11 cellular contexts compared by ENCODE assay signal in the genomic region with DNA sequence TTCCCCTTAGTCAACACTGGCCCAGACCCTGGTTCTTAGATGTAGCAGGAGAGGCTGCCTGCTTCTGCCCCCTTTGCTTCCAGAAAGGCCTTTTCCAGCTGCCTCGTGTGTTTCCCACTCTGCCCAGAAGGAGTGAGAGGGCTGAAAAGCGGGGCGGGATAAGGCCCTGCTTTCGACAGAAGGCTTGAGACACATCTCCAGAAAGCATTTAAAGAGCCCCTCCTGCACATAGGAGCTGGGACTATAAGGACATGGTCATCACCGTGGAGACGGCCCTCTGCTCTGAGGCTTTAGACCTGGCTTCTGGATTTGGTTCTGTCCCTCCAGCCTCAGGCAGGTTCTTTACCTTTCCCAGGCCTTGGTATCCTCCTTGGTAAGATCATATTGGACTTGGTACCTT. TPM values are rescaled to one million over a fixed set of nuclear protein-coding genes. Genes with fewer than 3 reads are reported as not detected.
DNase-seq lines count a peak whose midpoint lies in the region; ATAC-seq, FAIRE-seq and TF ChIP-seq lines count a peak whose summit lies in the region.
"Had no signal": no experiment of that assay in that cellular context is flagged by ENCODE, and none has a peak within 500 bp of the region (broad histone marks: within the 10 kb centered on the region; RNA-seq: fewer than 3 reads in every experiment).

No MANE protein-coding gene starts in this region.

- TF ChIP-seq RAD21 in HepG2 (CRISPR knock-in tag; IDR thresholded peaks at IDR 0.05) = no peak

- peak overlapping the region; percentile 15 for H3K27ac Mint-ChIP-seq in stimulated activated effector memory CD8-positive, alpha-beta T cell treated with anti-CD3 and anti-CD28 coated beads, Interleukin-12 subunit alpha, Interleukin-12 subunit beta, amount 100 ng/mL, for 72 hours
- H3K27ac Mint-ChIP-seq: stimulated activated memory B cell treated with anti-CD40 and anti-IgM and Interleukin-4, amounts not matched to agents 10 μg/mL and 1 μg/mL and 100 μg/mL, for 72 hours had no signal

- H3K4me1 ChIP-seq in HepG2 (ENCODE audit: insufficient read depth, low read length) = no peaks in the 10 kb centered on the region; the same call in 1 of the 2 replicates

- in situ Hi-C loops in brain microvascular endothelial cell (cut with HindIII; ENCODE audit: low pct_ligation_motif_present, low sequenced_read_pairs) (no loop called here), HepG2 (cut with HindIII; ENCODE audit: extremely low pct_ligation_motif_present, low pct_unique_long_range_greater_than_20kb) (loop anchor here (10.0 kb wide), 1 partner anchor 286 kb away; no protein-coding TSS in a partner anchor)

- H3K4me3 Mint-ChIP-seq in stimulated activated effector memory CD8-positive, alpha-beta T cell treated with anti-CD3 and anti-CD28 coated beads, Interleukin-12 subunit alpha, Interleukin-12 subunit beta, amount 100 ng/mL, for 72 hours = no peak overlapping the region
- H3K4me3 Mint-ChIP-seq: stimulated activated memory B cell treated with anti-CD40 and anti-IgM and Interleukin-4, amounts not matched to agents 10 μg/mL and 1 μg/mL and 100 μg/mL, for 72 hours had no signal

- peaks cover 30% of the 10 kb centered on the region for H3K36me3 ChIP-seq in brain microvascular endothelial cell (replicated peaks)
- peaks cover 8 to 20% of the 10 kb centered on the region in 2 experiments; a peak in 4 of 5 replicates for H3K36me3 ChIP-seq in HepG2 (replicated peaks in 1 of 2; ENCODE audit: control insufficient read depth in 1 of 2, insufficient read depth in 2 of 2, low read length in 2 of 2)

- no peak overlapping the region for H3K9ac ChIP-seq in HepG2 (ENCODE audit: insufficient read depth, low read depth, low read length)

- 72% methylated on average over 6 of the region's 6 CpGs for WGBS in HepG2 (ENCODE audit: low lambda C conversion rate)

- CTCF ChIA-PET in HepG2 (lab: Yijun Ruan, JAX; ENCODE audit: low intra/inter-chr PET ratio, low total read pairs) = no interaction called here

- peak overlapping the region; percentile 48 for H3K27ac ChIP-seq in brain microvascular endothelial cell
- H3K27ac ChIP-seq in HepG2 (ENCODE audit: extremely low read length, insufficient read depth, low read length) = no peak overlapping the region
- H3K27ac ChIP-seq: 22Rv1 had no signal

- no peaks in the 10 kb centered on the region for H3K9me3 Mint-ChIP-seq in stimulated activated effector memory CD8-positive, alpha-beta T cell treated with anti-CD3 and anti-CD28 coated beads, Interleukin-12 subunit alpha, Interleukin-12 subunit beta, amount 100 ng/mL, for 72 hours
- H3K9me3 Mint-ChIP-seq: activated naive CD4-positive, alpha-beta T cell treated with anti-CD3 and anti-CD28 coated beads, Interleukin-2, amount 50 U/mL, for 72 hours; stimulated activated memory B cell treated with anti-CD40 and anti-IgM and Interleukin-4, amounts not matched to agents 10 μg/mL and 1 μg/mL and 100 μg/mL, for 72 hours had no signal

- H3K4me2 ChIP-seq in HepG2 (ENCODE audit: low read depth, low read length) = no peak overlapping the region

- TF ChIP-seq CTCF in brain microvascular endothelial cell (IDR thresholded peaks at IDR 0.05; ENCODE audit: low read depth, low read length, missing control alignments) (peak; percentile 18), HepG2 (CRISPR knock-in tag; IDR thresholded peaks at IDR 0.05) (no peak)

- no peaks in the 10 kb centered on the region for H3K79me2 ChIP-seq in HepG2 (ENCODE audit: insufficient read depth, low read length)

- H2AFZ ChIP-seq in HepG2 (ENCODE audit: low read length) = no peak overlapping the region

- DNase-seq in DMS 273 (lab: John Stamatoyannopoulos, UW; ENCODE audit: unreplicated experiment) (peak; percentile 41), DMS 273 treated with DMSO at 0.1 percent for 48 hours (lab: John Stamatoyannopoulos, UW) (no peak), brain microvascular endothelial cell (peak; percentile 30), HepG2 (ENCODE audit: low spot score) (no peak), H54 (ENCODE audit: insufficient read length, low spot score) (no peak)
- no peak for DNase-seq in stimulated activated effector memory CD8-positive, alpha-beta T cell treated with anti-CD3 and anti-CD28 coated beads, Interleukin-12 subunit alpha, Interleukin-12 subunit beta, amount 100 ng/mL, for 72 hours (ENCODE audit: low spot score in 2 of 2)

- H3K27me3 ChIP-seq in brain microvascular endothelial cell (replicated peaks) (no peaks in the 10 kb centered on the region), HepG2 (ENCODE audit: control insufficient read depth in 1 of 2, insufficient read depth in 2 of 2, low read length in 2 of 2) (no peaks in the 10 kb centered on the region)

- BruUV-seq in HepG2 (replicated peaks; lab: Mats Ljungman, UMichigan) = no TSS peak

- ATAC-seq in HepG2 (peak; percentile 48), GM21619 (IDR thresholded peaks at IDR 0.05; ENCODE audit: unreplicated experiment) (no peak), HG02763 (IDR thresholded peaks at IDR 0.05; ENCODE audit: unreplicated experiment) (no peak)
- no peak for ATAC-seq in stimulated activated effector memory CD8-positive, alpha-beta T cell treated with anti-CD3 and anti-CD28 coated beads, Interleukin-12 subunit alpha, Interleukin-12 subunit beta, amount 100 ng/mL, for 72 hours
- ATAC-seq: stimulated activated memory B cell treated with anti-CD40 and anti-IgM and Interleukin-4, amounts not matched to agents 10 μg/mL and 1 μg/mL and 100 μg/mL, for 72 hours had no signal

- TF ChIP-seq EP300 in HepG2 (IDR thresholded peaks at IDR 0.05; ENCODE audit: low read depth in 2 of 2, low read length in 2 of 2) = no peak
- TF ChIP-seq EP300 in HepG2 (CRISPR knock-in tag; IDR thresholded peaks at IDR 0.05; ENCODE audit: borderline replicate concordance) = no peak

- TF ChIP-seq POLR2A in HepG2 (IDR thresholded peaks at IDR 0.05; ENCODE audit: insufficient read depth in 1 of 2, low read depth in 2 of 2, low read length in 2 of 2) (no peak), H54 (IDR thresholded peaks at IDR 0.05; ENCODE audit: low read depth, low read length) (no peak)

- H3K9me3 ChIP-seq in HepG2 (ENCODE audit: low read length) = no peaks in the 10 kb centered on the region

- POLR2A ChIA-PET in HepG2 (lab: Yijun Ruan, JAX) = no interaction called here

- peaks cover 36% of the 10 kb centered on the region for H3K4me1 Mint-ChIP-seq in stimulated activated effector memory CD8-positive, alpha-beta T cell treated with anti-CD3 and anti-CD28 coated beads, Interleukin-12 subunit alpha, Interleukin-12 subunit beta, amount 100 ng/mL, for 72 hours

- H4K20me1 ChIP-seq in HepG2 (ENCODE audit: insufficient read depth, low read length) = 0 out of 2 replicates have a peak, but pooled peaks cover 3% of the 10 kb centered on the region

- H3K36me3 Mint-ChIP-seq in stimulated activated effector memory CD8-positive, alpha-beta T cell treated with anti-CD3 and anti-CD28 coated beads, Interleukin-12 subunit alpha, Interleukin-12 subunit beta, amount 100 ng/mL, for 72 hours = peaks cover 55% of the 10 kb centered on the region

- FAIRE-seq in HepG2 (lab: Jason Lieb, UNC) (no peak), H54 (lab: Jason Lieb, UNC) (no peak)

- intact Hi-C loops in HepG2 (cut with micrococcal nuclease; ENCODE audit: unreplicated experiment) = no loop called here

- H3K4me3 ChIP-seq in brain microvascular endothelial cell (ENCODE audit: low read depth, low read length) (no peak overlapping the region), HepG2 (replicated peaks in 1 of 3; ENCODE audit: insufficient read depth in 1 of 3, low read depth in 2 of 3, low read length in 3 of 3) (no peak overlapping the region)

TF ChIP-seq in HepG2, 621 proteins besides CTCF, POLR2A, EP300 and RAD21 (continues in another document):
- TF ChIP-seq, protein P1, sequence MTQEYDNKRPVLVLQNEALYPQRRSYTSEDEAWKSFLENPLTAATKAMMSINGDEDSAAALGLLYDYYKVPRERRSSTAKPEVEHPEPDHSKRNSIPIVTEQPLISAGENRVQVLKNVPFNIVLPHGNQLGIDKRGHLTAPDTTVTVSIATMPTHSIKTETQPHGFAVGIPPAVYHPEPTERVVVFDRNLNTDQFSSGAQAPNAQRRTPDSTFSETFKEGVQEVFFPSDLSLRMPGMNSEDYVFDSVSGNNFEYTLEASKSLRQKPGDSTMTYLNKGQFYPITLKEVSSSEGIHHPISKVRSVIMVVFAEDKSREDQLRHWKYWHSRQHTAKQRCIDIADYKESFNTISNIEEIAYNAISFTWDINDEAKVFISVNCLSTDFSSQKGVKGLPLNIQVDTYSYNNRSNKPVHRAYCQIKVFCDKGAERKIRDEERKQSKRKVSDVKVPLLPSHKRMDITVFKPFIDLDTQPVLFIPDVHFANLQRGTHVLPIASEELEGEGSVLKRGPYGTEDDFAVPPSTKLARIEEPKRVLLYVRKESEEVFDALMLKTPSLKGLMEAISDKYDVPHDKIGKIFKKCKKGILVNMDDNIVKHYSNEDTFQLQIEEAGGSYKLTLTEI (CRISPR knock-in tag; conservative IDR thresholded peaks at IDR 0.05) = no peak
- TF ChIP-seq ZNF264 (CRISPR knock-in tag; IDR thresholded peaks at IDR 0.05) (no peak), ETV6 (CRISPR knock-in tag; conservative IDR thresholded peaks at IDR 0.05) (no peak)

RNA-seq across cellular contexts. Expression of a gene that starts 11.9 kb away (rescaled TPM):
- total RNA-seq in HepG2 (2016; rRNA removed; fragmentation: Illumina TruSeq; extraction: Trizol) = 238 and 346 TPM in 2 replicates
- total RNA-seq in HepG2 (2016; cell fraction: cytosol; rRNA removed; fragmentation: Illumina TruSeq; extraction: Trizol; ENCODE audit: low read depth) = 29.6 and 47.4 TPM in 2 replicates
- 242 and 366 TPM in 2 replicates for total RNA-seq in HepG2 (2016; cell fraction: insoluble cytoplasmic fraction; rRNA removed; fragmentation: Illumina TruSeq; extraction: Trizol)
- total RNA-seq in HepG2 (2016; cell fraction: membrane; rRNA removed; fragmentation: Illumina TruSeq; extraction: Trizol) = 98.2 and 111 TPM in 2 replicates
- 91.7 and 108 TPM in 2 replicates for total RNA-seq in HepG2 (2016; cell fraction: nucleus; rRNA removed; fragmentation: Illumina TruSeq; extraction: Trizol)
- polyA plus RNA-seq in HepG2 (2011; rRNA removed) = 80.5 and 110 TPM in 2 replicates
- 96.0 and 112 TPM in 2 replicates for polyA plus RNA-seq in HepG2 (2011; cell fraction: cytosol; rRNA removed)
- polyA plus RNA-seq in HepG2 (2011; cell fraction: nucleus; rRNA removed) = 50.1 and 52.3 TPM in 2 replicates
- polyA plus RNA-seq in HepG2 (2012) = 119 and 120 TPM in 2 replicates
- 40.5 and 51.9 TPM in 2 replicates for polyA plus RNA-seq in HepG2 (2016; cell fraction: cytosol; fragmentation: Illumina TruSeq; extraction: Trizol; ENCODE audit: low read depth)
- 366 and 395 TPM in 2 replicates for polyA plus RNA-seq in HepG2 (2016; cell fraction: insoluble cytoplasmic fraction; fragmentation: Illumina TruSeq; extraction: Trizol; ENCODE audit: low read depth)
- 92.6 and 101 TPM in 2 replicates for polyA plus RNA-seq in HepG2 (2016; cell fraction: membrane; fragmentation: Illumina TruSeq; extraction: Trizol; ENCODE audit: low read depth)
- 160 and 164 TPM in 2 replicates for polyA plus RNA-seq in HepG2 (2016; cell fraction: nucleus; fragmentation: Illumina TruSeq; extraction: Trizol; ENCODE audit: insufficient read depth, low read depth)
- 189 and 213 TPM in 2 replicates for polyA minus RNA-seq in HepG2 (2011; rRNA and poly(A)+ RNA removed; ENCODE audit: low replicate concordance)
- polyA minus RNA-seq in HepG2 (2011; cell fraction: cytosol; rRNA and poly(A)+ RNA removed) = 93.2 and 109 TPM in 2 replicates
- polyA minus RNA-seq in HepG2 (2011; cell fraction: nucleus; rRNA and poly(A)+ RNA removed) = 128 and 155 TPM in 2 replicates

Comparison
In these comparisons a context has a peak if more than half of its experiments do, and no peak if none do; other contexts are left out.
1. DNase-seq: peak in DMS 273 (single experiment) and brain microvascular endothelial cell (single experiment); none in DMS 273 treated with DMSO at 0.1 percent for 48 hours (single experiment), HepG2 (single experiment), stimulated activated effector memory CD8-positive, alpha-beta T cell treated with anti-CD3 and anti-CD28 coated beads, Interleukin-12 subunit alpha, Interleukin-12 subunit beta, amount 100 ng/mL, for 72 hours (0 of 2) and H54 (single experiment).